In genomic region chr4:111696505-111696904, GRCh38 we compare ENCODE assay signal across 22 cellular contexts.
DNase-seq lines count a peak whose midpoint lies in the region; ATAC-seq and TF ChIP-seq lines count a peak whose summit lies in the region.
"Had no signal": no experiment of that assay in that cellular context is flagged by ENCODE, and none has a peak within 500 bp of the region (broad histone marks: within the 10 kb centered on the region; RNA-seq: fewer than 3 reads in every experiment).

No MANE protein-coding gene starts in this region.

- intact Hi-C loops in CD14-positive monocyte (cut with micrococcal nuclease): no loop called here

- no peaks in the 10 kb centered on the region for H3K36me3 Mint-ChIP-seq in CD14-positive monocyte
- H3K36me3 Mint-ChIP-seq: CD4-positive, alpha-beta memory T cell had no signal

- H3K4me3 Mint-ChIP-seq in CD14-positive monocyte: no peak overlapping the region
- H3K4me3 Mint-ChIP-seq: CD4-positive, alpha-beta memory T cell; HFFc6 had no signal

- no peaks in the 10 kb centered on the region for H3K36me3 ChIP-seq in HEK293 (ENCODE audit: control insufficient read depth in 2 of 2, insufficient read depth in 1 of 2, low read length in 2 of 2)
- H3K36me3 ChIP-seq: BE2C; BLaER1 treated with 17β-estradiol and CSF1 and Interleukin-3, amounts not matched to agents 10 nM and 100 nM had no signal

- ATAC-seq in HG02870 (IDR thresholded peaks at IDR 0.05; ENCODE audit: unreplicated experiment) (peak; percentile 51), HG02798 (IDR thresholded peaks at IDR 0.05; ENCODE audit: poor library complexity, unreplicated experiment) (no peak)
- ATAC-seq: A549 had no signal

- no peak overlapping the region; the same call in 1 of the 2 replicates for H3K27ac ChIP-seq in HEK293 (ENCODE audit: extremely low read depth, low read depth, low read length)
- H3K27ac ChIP-seq: A549; BLaER1 treated with 17β-estradiol and CSF1 and Interleukin-3, amounts not matched to agents 10 nM and 100 nM; GM23248 had no signal

- DNase-seq in amniotic epithelial cell (ENCODE audit: low read depth) (peak; percentile 40), NCI-H2029 (lab: John Stamatoyannopoulos, UW) (no peak), CD14-positive monocyte (ENCODE audit: low spot score) (no peak)
- DNase-seq: 8988T; ACHN; AML-193; BE2C; Calu3; CD4-positive, alpha-beta memory T cell; COR-L47; DMS53; DMS79 treated with DMSO at 0.1 percent for 48 hours; GF-D8; GM23248; H7; HCEC 1CT; HFFc6 had no signal

- no peak for TF ChIP-seq CTCF in HEK293 (tag by site-specific recombination; IDR thresholded peaks at IDR 0.05)
- no peak for TF ChIP-seq CTCF in CD14-positive monocyte (IDR thresholded peaks at IDR 0.05)

- H3K4me1 Mint-ChIP-seq in CD14-positive monocyte: no peaks in the 10 kb centered on the region
- H3K4me1 Mint-ChIP-seq: CD4-positive, alpha-beta memory T cell had no signal

- CTCF ChIA-PET in HEK293 (lab: Yijun Ruan, JAX): no interaction called here

- H3K27ac Mint-ChIP-seq in CD14-positive monocyte: no peak overlapping the region
- H3K27ac Mint-ChIP-seq: CD4-positive, alpha-beta memory T cell; HFFc6 had no signal

- H3K9me3 Mint-ChIP-seq in CD14-positive monocyte: no peaks in the 10 kb centered on the region
- H3K9me3 Mint-ChIP-seq: HFFc6 had no signal

- no peak overlapping the region for H3K4me3 ChIP-seq in HEK293 (ENCODE audit: low read depth, low read length)
- H3K4me3 ChIP-seq: A549; BLaER1 treated with 17β-estradiol and CSF1 and Interleukin-3, amounts not matched to agents 10 nM and 100 nM; GM23248 had no signal

- POLR2A ChIA-PET in HEK293 (lab: Yijun Ruan, JAX): no interaction called here

- H3K9me3 ChIP-seq in HEK293 (ENCODE audit: control insufficient read depth, insufficient read depth, low read depth, low read length): no peaks in the 10 kb centered on the region
- H3K9me3 ChIP-seq: A549; BE2C; BLaER1 treated with 17β-estradiol and CSF1 and Interleukin-3, amounts not matched to agents 10 nM and 100 nM had no signal

- peaks cover 0 to 1% (median 0%) of the 10 kb centered on the region in 3 donors for H3K27me3 Mint-ChIP-seq in CD14-positive monocyte (ENCODE audit: low read depth in 3 of 3)
- H3K27me3 Mint-ChIP-seq: CD4-positive, alpha-beta memory T cell had no signal

- no peaks in the 10 kb centered on the region; the same call in 1 of the 2 replicates for H3K4me1 ChIP-seq in HEK293 (ENCODE audit: control insufficient read depth, insufficient read depth, low read length)
- H3K4me1 ChIP-seq: A549; BE2C; BLaER1 treated with 17β-estradiol and CSF1 and Interleukin-3, amounts not matched to agents 10 nM and 100 nM had no signal

TF ChIP-seq in HEK293, 187 proteins besides CTCF, POLR2A, EP300 and RAD21:
- peak; percentile 54; the same call in 1 of the 2 replicates for TF ChIP-seq OSR2 (tag by site-specific recombination; IDR thresholded peaks at IDR 0.05)
- TF ChIP-seq ZNF843 (tag by site-specific recombination; IDR thresholded peaks at IDR 0.05): 0 out of 2 replicates have a peak, but pooled peaks have one; percentile 41
- TF ChIP-seq, protein P1, sequence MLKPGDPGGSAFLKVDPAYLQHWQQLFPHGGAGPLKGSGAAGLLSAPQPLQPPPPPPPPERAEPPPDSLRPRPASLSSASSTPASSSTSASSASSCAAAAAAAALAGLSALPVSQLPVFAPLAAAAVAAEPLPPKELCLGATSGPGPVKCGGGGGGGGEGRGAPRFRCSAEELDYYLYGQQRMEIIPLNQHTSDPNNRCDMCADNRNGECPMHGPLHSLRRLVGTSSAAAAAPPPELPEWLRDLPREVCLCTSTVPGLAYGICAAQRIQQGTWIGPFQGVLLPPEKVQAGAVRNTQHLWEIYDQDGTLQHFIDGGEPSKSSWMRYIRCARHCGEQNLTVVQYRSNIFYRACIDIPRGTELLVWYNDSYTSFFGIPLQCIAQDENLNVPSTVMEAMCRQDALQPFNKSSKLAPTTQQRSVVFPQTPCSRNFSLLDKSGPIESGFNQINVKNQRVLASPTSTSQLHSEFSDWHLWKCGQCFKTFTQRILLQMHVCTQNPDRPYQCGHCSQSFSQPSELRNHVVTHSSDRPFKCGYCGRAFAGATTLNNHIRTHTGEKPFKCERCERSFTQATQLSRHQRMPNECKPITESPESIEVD (tag by site-specific recombination; IDR thresholded peaks at IDR 0.05): 0 out of 2 replicates have a peak, but pooled peaks have one; percentile 14
- no peak for TF ChIP-seq HOXA7 (CRISPR knock-in tag; IDR thresholded peaks at IDR 0.05; ENCODE audit: borderline replicate concordance)
- no peak for TF ChIP-seq ZNF626 (tag by site-specific recombination; IDR thresholded peaks at IDR 0.05)
- TF ChIP-seq ZNF785 (tag by site-specific recombination; IDR thresholded peaks at IDR 0.05): no peak
- TF ChIP-seq FEZF1 (tag by site-specific recombination; IDR thresholded peaks at IDR 0.05): 0 out of 2 replicates have a peak, but pooled peaks have one; percentile 33
- no peak for TF ChIP-seq ZNF561 (tag by site-specific recombination; IDR thresholded peaks at IDR 0.05; ENCODE audit: borderline replicate concordance)
- TF ChIP-seq TCF7L2 (IDR thresholded peaks at IDR 0.05; ENCODE audit: borderline replicate concordance, low read depth, low read length): 0 out of 2 replicates have a peak, but pooled peaks have one; percentile 8
- TF ChIP-seq OVOL3 (tag by site-specific recombination; IDR thresholded peaks at IDR 0.05): peak; percentile 54; the same call in 1 of the 2 replicates
- TF ChIP-seq ZSCAN16 (tag by site-specific recombination; IDR thresholded peaks at IDR 0.05): peak; percentile 77
- 0 out of 2 replicates have a peak, but pooled peaks have one; percentile 11 for TF ChIP-seq SCRT1 (tag by site-specific recombination; IDR thresholded peaks at IDR 0.05; ENCODE audit: borderline replicate concordance)
